In genomic region chr2:226855766-226856165, GRCh38 we compare ENCODE assay signal across 22 cellular contexts. TPM values are rescaled to one million over a fixed set of nuclear protein-coding genes. Genes with fewer than 3 reads are reported as not detected.
DNase-seq lines count a peak whose midpoint lies in the region; ATAC-seq, FAIRE-seq and TF ChIP-seq lines count a peak whose summit lies in the region.
"Had no signal": no experiment of that assay in that cellular context is flagged by ENCODE, and none has a peak within 500 bp of the region (broad histone marks: within the 10 kb centered on the region; RNA-seq: fewer than 3 reads in every experiment).

No MANE protein-coding gene starts in this region.

- H3K4me2 ChIP-seq in HepG2 (ENCODE audit: low read depth, low read length), result no peak overlapping the region
- H3K4me2 ChIP-seq: A549; BLaER1 treated with 17β-estradiol and CSF1 and Interleukin-3, amounts not matched to agents 10 nM and 100 nM had no signal

- H2AFZ ChIP-seq in HepG2 (ENCODE audit: low read length), result no peak overlapping the region

- ATAC-seq in HepG2, result no peak
- ATAC-seq in right lobe of liver, result no peak
- peak; percentile 21; the same call in 1 of the 3 replicates for ATAC-seq in SK-N-SH treated with all-trans-retinoic acid at 6 μM for 48 hours
- ATAC-seq in GM18868 (IDR thresholded peaks at IDR 0.05; ENCODE audit: unreplicated experiment), result no peak
- ATAC-seq: A549; CD8-positive, alpha-beta T cell; GM12878 had no signal

- H3K4me1 ChIP-seq in HepG2 (ENCODE audit: insufficient read depth, low read length) (no peaks in the 10 kb centered on the region), right lobe of liver (no peaks in the 10 kb centered on the region)
- H3K4me1 ChIP-seq: A549; BLaER1 treated with 17β-estradiol and CSF1 and Interleukin-3, amounts not matched to agents 10 nM and 100 nM; Caco-2 had no signal

- no peak for TF ChIP-seq EP300 in HepG2 (IDR thresholded peaks at IDR 0.05; ENCODE audit: low read depth in 2 of 2, low read length in 2 of 2)
- no peak for TF ChIP-seq EP300 in HepG2 (CRISPR knock-in tag; IDR thresholded peaks at IDR 0.05; ENCODE audit: borderline replicate concordance)

- H3K36me3 ChIP-seq in HepG2 (replicated peaks in 1 of 2; ENCODE audit: control insufficient read depth in 1 of 2, insufficient read depth in 2 of 2, low read length in 2 of 2), result no peaks in the 10 kb centered on the region
- H3K36me3 ChIP-seq in right lobe of liver, result no peaks in the 10 kb centered on the region
- H3K36me3 ChIP-seq: BLaER1 treated with 17β-estradiol and CSF1 and Interleukin-3, amounts not matched to agents 10 nM and 100 nM had no signal

- H3K9me3 ChIP-seq in HepG2 (ENCODE audit: low read length) (no peaks in the 10 kb centered on the region), right lobe of liver (no peaks in the 10 kb centered on the region)
- H3K9me3 ChIP-seq: A549; BLaER1 treated with 17β-estradiol and CSF1 and Interleukin-3, amounts not matched to agents 10 nM and 100 nM; Caco-2 had no signal

- no peak for TF ChIP-seq RAD21 in HepG2 (CRISPR knock-in tag; IDR thresholded peaks at IDR 0.05)

- TF ChIP-seq POLR2A in HepG2 (IDR thresholded peaks at IDR 0.05; ENCODE audit: insufficient read depth in 1 of 2, low read depth in 2 of 2, low read length in 2 of 2) (no peak), right lobe of liver (IDR thresholded peaks at IDR 0.05) (no peak)

- BruUV-seq in HepG2 (replicated peaks; lab: Mats Ljungman, UMichigan), result no TSS peak

- H3K27me3 ChIP-seq in HepG2 (ENCODE audit: control insufficient read depth in 1 of 2, insufficient read depth in 2 of 2, low read length in 2 of 2) (no peaks in the 10 kb centered on the region), right lobe of liver (no peaks in the 10 kb centered on the region)
- H3K27me3 ChIP-seq: BLaER1 treated with 17β-estradiol and CSF1 and Interleukin-3, amounts not matched to agents 10 nM and 100 nM had no signal

- no peak overlapping the region for H3K4me3 ChIP-seq in HepG2 (replicated peaks in 1 of 3; ENCODE audit: insufficient read depth in 1 of 3, low read depth in 2 of 3, low read length in 3 of 3)
- no peak overlapping the region for H3K4me3 ChIP-seq in right lobe of liver
- H3K4me3 ChIP-seq: A549; BLaER1 treated with 17β-estradiol and CSF1 and Interleukin-3, amounts not matched to agents 10 nM and 100 nM; GM12878 had no signal

- intact Hi-C loops in HepG2 (cut with micrococcal nuclease; ENCODE audit: unreplicated experiment), result no loop called here
- intact Hi-C loops in right lobe of liver (cut with DNase I), result no loop called here

- H3K79me2 ChIP-seq in HepG2 (ENCODE audit: insufficient read depth, low read length), result no peaks in the 10 kb centered on the region

- CTCF ChIA-PET in HepG2 (lab: Yijun Ruan, JAX; ENCODE audit: low intra/inter-chr PET ratio, low total read pairs), result no interaction called here

- no peak overlapping the region for H3K9ac ChIP-seq in HepG2 (ENCODE audit: insufficient read depth, low read depth, low read length)
- H3K9ac ChIP-seq: BLaER1 treated with 17β-estradiol and CSF1 and Interleukin-3, amounts not matched to agents 10 nM and 100 nM had no signal

- no peaks in the 10 kb centered on the region for H4K20me1 ChIP-seq in HepG2 (ENCODE audit: insufficient read depth, low read length)
- H4K20me1 ChIP-seq: BLaER1 treated with 17β-estradiol and CSF1 and Interleukin-3, amounts not matched to agents 10 nM and 100 nM had no signal

- POLR2A ChIA-PET in HepG2 (lab: Yijun Ruan, JAX), result no interaction called here

- H3K27ac ChIP-seq in HepG2 (ENCODE audit: extremely low read length, insufficient read depth, low read length) (no peak overlapping the region), right lobe of liver (no peak overlapping the region)
- H3K27ac ChIP-seq: 22Rv1; A549; BLaER1 treated with 17β-estradiol and CSF1 and Interleukin-3, amounts not matched to agents 10 nM and 100 nM; C4-2B had no signal

- 46% methylated on average over 2 of the region's 2 CpGs for WGBS in HepG2 (ENCODE audit: low lambda C conversion rate)
- 97% methylated on average over 2 of the region's 2 CpGs for WGBS in right lobe of liver (ENCODE audit: insufficient coverage, low coverage, low lambda C conversion rate, missing lambda C conversion rate)

- TF ChIP-seq CTCF in HepG2 (CRISPR knock-in tag; IDR thresholded peaks at IDR 0.05) (no peak), right lobe of liver (IDR thresholded peaks at IDR 0.05) (no peak)

- FAIRE-seq in HepG2 (lab: Jason Lieb, UNC), result peak; percentile 23
- FAIRE-seq: A549, D721Med, GM12878, GM12892, GM18507, GM19239 had no signal

- in situ Hi-C loops in HepG2 (cut with HindIII; ENCODE audit: extremely low pct_ligation_motif_present, low pct_unique_long_range_greater_than_20kb), result no loop called here

- DNase-seq in HepG2 (ENCODE audit: low spot score) (no peak), right lobe of liver (no peak), HuH-7 (ENCODE audit: low spot score) (no peak)
- DNase-seq: AML-193; Caco-2; Calu3; CD4-positive, alpha-beta T cell; CD8-positive, alpha-beta T cell; DMS79 treated with DMSO at 0.1 percent for 48 hours; EL; GDM1 had no signal

TF ChIP-seq in HepG2, 621 proteins besides CTCF, POLR2A, EP300 and RAD21:
- TF ChIP-seq KDM5A (IDR thresholded peaks at IDR 0.05; ENCODE audit: borderline replicate concordance, low read length), result no peak
- no peak for TF ChIP-seq SOX6 (IDR thresholded peaks at IDR 0.05)
- TF ChIP-seq SOX6 (CRISPR knock-in tag; IDR thresholded peaks at IDR 0.05), result no peak
- TF ChIP-seq MLLT10 (CRISPR knock-in tag; IDR thresholded peaks at IDR 0.05), result no peak

TF ChIP-seq in SK-N-SH treated with all-trans-retinoic acid at 6 μM for 48 hours, 23 proteins besides CTCF, POLR2A, EP300 and RAD21 (continues in another document):
- TF ChIP-seq ISL1 (CRISPR knock-in tag; IDR thresholded peaks at IDR 0.05), result peak; percentile 82

RNA-seq across cellular contexts. Expression of gene RHBDD1, which starts 19.9 kb away (rescaled TPM):
- total RNA-seq in HepG2 (2016; rRNA removed; fragmentation: Illumina TruSeq; extraction: Trizol) (8.2 and 8.8 TPM in 2 replicates), right lobe of liver (10 to 100 TPM; 14.7 to 25.3 (median 21.0) TPM)
- 25.4 and 28.6 TPM in 2 replicates for total RNA-seq in HepG2 (2016; cell fraction: cytosol; rRNA removed; fragmentation: Illumina TruSeq; extraction: Trizol; ENCODE audit: low read depth)
- 8.3 and 8.9 TPM in 2 replicates for total RNA-seq in HepG2 (2016; cell fraction: insoluble cytoplasmic fraction; rRNA removed; fragmentation: Illumina TruSeq; extraction: Trizol)
- total RNA-seq in HepG2 (2016; cell fraction: membrane; rRNA removed; fragmentation: Illumina TruSeq; extraction: Trizol), result 14.2 and 17.1 TPM in 2 replicates
- 18.0 and 18.2 TPM in 2 replicates for total RNA-seq in HepG2 (2016; cell fraction: nucleus; rRNA removed; fragmentation: Illumina TruSeq; extraction: Trizol)
- polyA plus RNA-seq in HepG2 (2011; rRNA removed), result 8.7 and 9.5 TPM in 2 replicates
- polyA plus RNA-seq in HepG2 (2011; cell fraction: cytosol; rRNA removed), result 4.1 and 6.4 TPM in 2 replicates
- 5.5 and 7.6 TPM in 2 replicates for polyA plus RNA-seq in HepG2 (2011; cell fraction: nucleus; rRNA removed)
- polyA plus RNA-seq in HepG2 (2012), result 6.4 and 10.1 TPM in 2 replicates
- 0.42 and 1.1 TPM in 2 replicates for polyA plus RNA-seq in HepG2 (2016; cell fraction: cytosol; fragmentation: Illumina TruSeq; extraction: Trizol; ENCODE audit: low read depth)
- polyA plus RNA-seq in HepG2 (2016; cell fraction: insoluble cytoplasmic fraction; fragmentation: Illumina TruSeq; extraction: Trizol; ENCODE audit: low read depth), result 4.6 and 4.8 TPM in 2 replicates
- polyA plus RNA-seq in HepG2 (2016; cell fraction: membrane; fragmentation: Illumina TruSeq; extraction: Trizol; ENCODE audit: low read depth), result 2.7 and 3.3 TPM in 2 replicates
- 3.7 and 5.6 TPM in 2 replicates for polyA plus RNA-seq in HepG2 (2016; cell fraction: nucleus; fragmentation: Illumina TruSeq; extraction: Trizol; ENCODE audit: insufficient read depth, low read depth)
- 8.3 and 22.5 TPM in 2 replicates for polyA minus RNA-seq in HepG2 (2011; rRNA and poly(A)+ RNA removed; ENCODE audit: low replicate concordance)
- polyA minus RNA-seq in HepG2 (2011; cell fraction: cytosol; rRNA and poly(A)+ RNA removed), result 19.6 and 21.3 TPM in 2 replicates
- 44.3 and 54.3 TPM in 2 replicates for polyA minus RNA-seq in HepG2 (2011; cell fraction: nucleus; rRNA and poly(A)+ RNA removed)

RNA-seq across cellular contexts. Expression of gene IRS1, which starts 56.1 kb away (rescaled TPM):
- total RNA-seq in HepG2 (2016; rRNA removed; fragmentation: Illumina TruSeq; extraction: Trizol), result 7.9 and 8.7 TPM in 2 replicates
- 0.51 and 0.53 TPM in 2 replicates for total RNA-seq in HepG2 (2016; cell fraction: cytosol; rRNA removed; fragmentation: Illumina TruSeq; extraction: Trizol; ENCODE audit: low read depth)
- total RNA-seq in HepG2 (2016; cell fraction: insoluble cytoplasmic fraction; rRNA removed; fragmentation: Illumina TruSeq; extraction: Trizol), result 7.1 and 8.1 TPM in 2 replicates
- 2.7 and 3.0 TPM in 2 replicates for total RNA-seq in HepG2 (2016; cell fraction: membrane; rRNA removed; fragmentation: Illumina TruSeq; extraction: Trizol)
- total RNA-seq in HepG2 (2016; cell fraction: nucleus; rRNA removed; fragmentation: Illumina TruSeq; extraction: Trizol), result 10.7 and 14.1 TPM in 2 replicates
- 9.0 and 12.8 TPM in 2 replicates for polyA plus RNA-seq in HepG2 (2011; rRNA removed)
- 7.1 and 7.9 TPM in 2 replicates for polyA plus RNA-seq in HepG2 (2011; cell fraction: cytosol; rRNA removed)
- 15.3 and 15.6 TPM in 2 replicates for polyA plus RNA-seq in HepG2 (2011; cell fraction: nucleus; rRNA removed)
- polyA plus RNA-seq in HepG2 (2012), result 14.3 and 15.3 TPM in 2 replicates
- polyA plus RNA-seq in HepG2 (2016; cell fraction: cytosol; fragmentation: Illumina TruSeq; extraction: Trizol; ENCODE audit: low read depth), result 0.25 and 0.50 TPM in 2 replicates
- 6.8 and 8.7 TPM in 2 replicates for polyA plus RNA-seq in HepG2 (2016; cell fraction: insoluble cytoplasmic fraction; fragmentation: Illumina TruSeq; extraction: Trizol; ENCODE audit: low read depth)
- 1.1 and 1.4 TPM in 2 replicates for polyA plus RNA-seq in HepG2 (2016; cell fraction: membrane; fragmentation: Illumina TruSeq; extraction: Trizol; ENCODE audit: low read depth)
- polyA plus RNA-seq in HepG2 (2016; cell fraction: nucleus; fragmentation: Illumina TruSeq; extraction: Trizol; ENCODE audit: insufficient read depth, low read depth), result 11.6 and 13.6 TPM in 2 replicates
- polyA minus RNA-seq in HepG2 (2011; rRNA and poly(A)+ RNA removed; ENCODE audit: low replicate concordance), result 0.68 and 28.1 TPM in 2 replicates
- 11.2 and 13.5 TPM in 2 replicates for polyA minus RNA-seq in HepG2 (2011; cell fraction: cytosol; rRNA and poly(A)+ RNA removed)
- 26.8 and 36.8 TPM in 2 replicates for polyA minus RNA-seq in HepG2 (2011; cell fraction: nucleus; rRNA and poly(A)+ RNA removed)
- total RNA-seq in right lobe of liver, result 10 to 100 TPM in 5 of 6 experiments, 1 to 10 TPM in 1; 9.0 to 24.4 (median 15.8) TPM
